ENCODE assay signal across 23 cellular contexts in the genomic region with DNA sequence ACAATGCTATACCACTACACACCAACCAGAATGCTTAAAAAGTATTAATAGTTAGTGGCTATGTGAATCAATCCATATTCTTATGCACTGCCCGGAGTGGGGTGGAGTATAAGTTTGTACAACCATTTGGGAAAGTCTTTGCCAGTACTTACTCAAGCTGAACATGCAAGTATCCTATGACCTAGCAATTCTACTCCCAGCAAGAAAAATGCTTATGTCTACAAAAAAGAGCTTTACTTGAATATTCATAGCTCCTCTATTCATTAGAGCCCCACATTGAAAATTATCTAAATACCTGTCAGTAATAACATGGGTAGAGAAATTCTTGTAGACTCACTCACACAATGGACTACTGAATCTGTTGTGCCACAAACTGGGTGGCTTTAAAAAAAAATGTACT.
"Had no signal": no experiment of that assay in that cellular context is flagged by ENCODE, and none has a peak within 500 bp of the region (broad histone marks: within the 10 kb centered on the region; RNA-seq: fewer than 3 reads in every experiment).

No MANE protein-coding gene starts in this region.

- H3K9me3 ChIP-seq: esophagus squamous epithelium, gastroesophageal sphincter, upper lobe of right lung had no signal

- FAIRE-seq: bronchial epithelial cell, keratinocyte had no signal

- H3K9me3 Mint-ChIP-seq: activated T-cell treated with anti-CD3 and anti-CD28 coated beads, Interleukin-2, amount 50 U/mL, for 24 hours; activated T-helper 17 cell treated with anti-CD3 and anti-CD28 coated beads, Interleukin-2, amount 50 U/mL, for 72 hours; natural killer cell had no signal

- DNase-seq: activated CD8-positive, alpha-beta memory T cell treated with anti-CD3 and anti-CD28 coated beads for 24 hours; activated CD8-positive, alpha-beta memory T cell treated with anti-CD3 and anti-CD28 coated beads, Interleukin-2, amount 50 U/mL, for 4 hours; activated T-cell treated with anti-CD3 and anti-CD28 coated beads, Interleukin-2, amount 50 U/mL, for 24 hours; cerebellar nuclear complex; endodermal cell; esophagus squamous epithelium; heart left ventricle; left ventricle myocardium superior; midbrain; natural killer cell; stimulated activated CD4-positive, alpha-beta T cell treated with anti-CD3 and anti-CD28 coated beads, Interleukin-12 subunit alpha, Interleukin-12 subunit beta, amount 100 ng/mL, for 4 hours; stimulated activated CD4-positive, alpha-beta T cell treated with anti-CD3 and anti-CD28 coated beads, Interleukin-4, amount 100 ng/mL, for 4 hours; stimulated activated naive CD8-positive, alpha-beta T cell treated with anti-CD3 and anti-CD28 coated beads, Interleukin-15, Interleukin-2, amounts not matched to agents 100 U/mL and 50 U/mL, for 24 hours; T1000; upper lobe of right lung had no signal

- H3K4me3 Mint-ChIP-seq: activated naive CD8-positive, alpha-beta T cell; activated T-cell treated with anti-CD3 and anti-CD28 coated beads, Interleukin-2, amount 50 U/mL, for 24 hours; activated T-helper 17 cell treated with anti-CD3 and anti-CD28 coated beads, Interleukin-2, amount 50 U/mL, for 72 hours; endodermal cell; natural killer cell; WTC11 had no signal

- H3K27ac Mint-ChIP-seq: activated naive CD8-positive, alpha-beta T cell; activated T-cell treated with anti-CD3 and anti-CD28 coated beads, Interleukin-2, amount 50 U/mL, for 24 hours; activated T-helper 17 cell treated with anti-CD3 and anti-CD28 coated beads, Interleukin-2, amount 50 U/mL, for 72 hours; endodermal cell; natural killer cell; progenitor cell of endocrine pancreas; WTC11 had no signal

- H3K27me3 Mint-ChIP-seq: activated naive CD8-positive, alpha-beta T cell; activated T-cell treated with anti-CD3 and anti-CD28 coated beads, Interleukin-2, amount 50 U/mL, for 24 hours; activated T-helper 17 cell treated with anti-CD3 and anti-CD28 coated beads, Interleukin-2, amount 50 U/mL, for 72 hours; progenitor cell of endocrine pancreas had no signal

- H3K4me3 ChIP-seq: coronary artery, esophagus squamous epithelium, gastroesophageal sphincter, heart left ventricle, upper lobe of right lung had no signal

- H3K27me3 ChIP-seq: esophagus squamous epithelium, gastroesophageal sphincter, heart left ventricle, upper lobe of right lung had no signal

- H3K27ac ChIP-seq: coronary artery, esophagus squamous epithelium, gastroesophageal sphincter, upper lobe of right lung had no signal

- H3K4me1 ChIP-seq: gastroesophageal sphincter, upper lobe of right lung had no signal

- H3K36me3 Mint-ChIP-seq: natural killer cell had no signal

- H3K4me1 Mint-ChIP-seq: activated T-helper 17 cell treated with anti-CD3 and anti-CD28 coated beads, Interleukin-2, amount 50 U/mL, for 72 hours; endodermal cell; WTC11 had no signal

- H3K36me3 ChIP-seq: esophagus squamous epithelium, gastroesophageal sphincter, heart left ventricle, upper lobe of right lung had no signal
